ENCODE assay signal across 15 cellular contexts in genomic region chr7:142528608-142529408, GRCh38.
DNase-seq lines count a peak whose midpoint lies in the region; ATAC-seq and TF ChIP-seq lines count a peak whose summit lies in the region.
"Had no signal": no experiment of that assay in that cellular context is flagged by ENCODE, and none has a peak within 500 bp of the region (broad histone marks: within the 10 kb centered on the region; RNA-seq: fewer than 3 reads in every experiment).

No MANE protein-coding gene starts in this region.

- no peak overlapping the region for H2AFZ ChIP-seq in trophoblast cell (ENCODE audit: insufficient read depth, low read length, poor library complexity)

- CTCF ChIA-PET in WTC11 (lab: Charles Lee) (interaction anchor here (1.0 to 2.0 kb wide), 8 partner anchors 13 to 225 kb away, joined by 3 to 6 read pairs (median 4); no protein-coding TSS in a partner anchor), RWPE1 (lab: Yijun Ruan, JAX) (no interaction called here)

- H3K27ac Mint-ChIP-seq in activated T-cell treated with anti-CD3 and anti-CD28 coated beads, Interleukin-2, amount 50 U/mL, for 24 hours = no peak overlapping the region
- H3K27ac Mint-ChIP-seq in WTC11 (no peak overlapping the region), endodermal cell (no peak overlapping the region)
- H3K27ac Mint-ChIP-seq: activated T-helper 17 cell treated with anti-CD3 and anti-CD28 coated beads, Interleukin-2, amount 50 U/mL, for 72 hours had no signal

- peak overlapping the region; percentile 47 for H3K4me3 Mint-ChIP-seq in activated T-cell treated with anti-CD3 and anti-CD28 coated beads, Interleukin-2, amount 50 U/mL, for 24 hours
- no peak overlapping the region for H3K4me3 Mint-ChIP-seq in WTC11
- no peak overlapping the region for H3K4me3 Mint-ChIP-seq in endodermal cell
- H3K4me3 Mint-ChIP-seq: activated T-helper 17 cell treated with anti-CD3 and anti-CD28 coated beads, Interleukin-2, amount 50 U/mL, for 72 hours had no signal

- WGBS in endodermal cell (ENCODE audit: insufficient coverage in 1 of 2, insufficient read length in 1 of 2), 2 experiments = 79 to 83% methylated on average over 9 to 15 of the region's 15 CpGs
- WGBS in trophoblast cell (ENCODE audit: extremely low coverage, insufficient coverage, insufficient read length) = no CpG with 5 or more reads among the region's 15 CpGs

- H3K23ac ChIP-seq in trophoblast cell (ENCODE audit: low read length) = no peak overlapping the region

- H3K27ac ChIP-seq in endodermal cell (ENCODE audit: low read depth, low read length) = no peak overlapping the region
- no peak overlapping the region for H3K27ac ChIP-seq in trophoblast cell (ENCODE audit: low read depth, low read length)
- no peak overlapping the region for H3K27ac ChIP-seq in RWPE1
- H3K27ac ChIP-seq: ovary, uterus had no signal

- H3K9ac ChIP-seq in endodermal cell (ENCODE audit: extremely low read depth, low read length, poor library complexity, severe bottlenecking) = no peak overlapping the region
- H3K9ac ChIP-seq in trophoblast cell (ENCODE audit: low read length) = no peak overlapping the region

- H4K12ac ChIP-seq in trophoblast cell (ENCODE audit: low read depth, low read length) = peak overlapping the region; percentile 20

- no peaks in the 10 kb centered on the region for H3K27me3 Mint-ChIP-seq in activated T-cell treated with anti-CD3 and anti-CD28 coated beads, Interleukin-2, amount 50 U/mL, for 24 hours
- H3K27me3 Mint-ChIP-seq in WTC11 (ENCODE audit: low read depth) (peaks cover 2% of the 10 kb centered on the region; the same call in 1 of the 2 replicates), endodermal cell (ENCODE audit: insufficient read depth) (peaks cover 10% of the 10 kb centered on the region)
- H3K27me3 Mint-ChIP-seq: activated T-helper 17 cell treated with anti-CD3 and anti-CD28 coated beads, Interleukin-2, amount 50 U/mL, for 72 hours had no signal

- H4K8ac ChIP-seq in trophoblast cell (ENCODE audit: low read depth, low read length) = no peak overlapping the region

- no peak overlapping the region for H3K14ac ChIP-seq in trophoblast cell (ENCODE audit: low read length)

- H3K4me3 ChIP-seq in endodermal cell (ENCODE audit: low read length) = no peak overlapping the region
- no peak overlapping the region for H3K4me3 ChIP-seq in trophoblast cell (ENCODE audit: low read depth, low read length)
- H3K4me3 ChIP-seq: MG63, ovary, uterus had no signal

- H3K79me2 ChIP-seq in trophoblast cell (ENCODE audit: control insufficient read depth, insufficient read depth, low read length, poor library complexity) = no peaks in the 10 kb centered on the region

- peak; percentile 60 for ATAC-seq in WTC11
- ATAC-seq in HG03139 (IDR thresholded peaks at IDR 0.05; ENCODE audit: unreplicated experiment) = no peak
- ATAC-seq: activated T-helper 17 cell treated with anti-CD3 and anti-CD28 coated beads, Interleukin-2, amount 50 U/mL, for 72 hours had no signal

- TF ChIP-seq CTCF in WTC11 (IDR thresholded peaks at IDR 0.05) = no peak
- TF ChIP-seq CTCF in endodermal cell (conservative IDR thresholded peaks at IDR 0.05) = peak; percentile 57
- TF ChIP-seq CTCF in RWPE1 (conservative IDR thresholded peaks at IDR 0.05; ENCODE audit: low read depth) = no peak

- no peak overlapping the region for H4K91ac ChIP-seq in trophoblast cell (ENCODE audit: low read depth, low read length)

- POLR2A ChIA-PET in WTC11 (lab: Charles Lee) = no interaction called here
- POLR2A ChIA-PET in RWPE1 (lab: Yijun Ruan, JAX; ENCODE audit: low non-redundant PET) = no interaction called here

- H3K27me3 ChIP-seq in endodermal cell (ENCODE audit: control insufficient read depth, insufficient read depth, low read length, poor library complexity, severe bottlenecking) (no peaks in the 10 kb centered on the region), trophoblast cell (ENCODE audit: insufficient read depth, low read length) (no peaks in the 10 kb centered on the region)
- H3K27me3 ChIP-seq: MG63, ovary, uterus had no signal

- H3K4me1 ChIP-seq in endodermal cell (ENCODE audit: control insufficient read depth, insufficient read depth, low read length) (no peaks in the 10 kb centered on the region), trophoblast cell (ENCODE audit: control insufficient read depth in 1 of 2, insufficient read depth in 2 of 2, low read length in 2 of 2) (peaks cover 0 to 3% of the 10 kb centered on the region in 2 experiments)
- H3K4me1 ChIP-seq: uterus had no signal

- H3K36me3 Mint-ChIP-seq in activated T-cell treated with anti-CD3 and anti-CD28 coated beads, Interleukin-2, amount 50 U/mL, for 24 hours (ENCODE audit: low read depth) = no peaks in the 10 kb centered on the region
- H3K36me3 Mint-ChIP-seq in WTC11 = no peaks in the 10 kb centered on the region
- H3K36me3 Mint-ChIP-seq in endodermal cell (ENCODE audit: low read depth) = no peaks in the 10 kb centered on the region

- H2BK5ac ChIP-seq in trophoblast cell (ENCODE audit: low read depth, low read length, poor library complexity) = no peak overlapping the region

- H3K79me1 ChIP-seq in trophoblast cell (ENCODE audit: low read length) = no peaks in the 10 kb centered on the region

- H3K18ac ChIP-seq in trophoblast cell (ENCODE audit: low read length) = no peak overlapping the region

- H2AK5ac ChIP-seq in trophoblast cell (ENCODE audit: low read length) = peak overlapping the region; percentile 43

- no peak overlapping the region for H2BK120ac ChIP-seq in trophoblast cell (ENCODE audit: insufficient read depth, low read length, poor library complexity)

- DNase-seq in activated T-cell treated with anti-CD3 and anti-CD28 coated beads, Interleukin-2, amount 50 U/mL, for 24 hours = no peak
- no peak for DNase-seq in activated T-cell treated with anti-CD3 and anti-CD28 coated beads for 4 hours
- DNase-seq in WTC11 (ENCODE audit: low spot score) = no peak
- no peak for DNase-seq in endodermal cell
- peak in 1 of 2 donors; percentile 21 for DNase-seq in trophoblast cell
- DNase-seq in RWPE1 (ENCODE audit: low spot score) = no peak
- DNase-seq in NCI-H2107 treated with DMSO at 0.1 percent for 48 hours (lab: John Stamatoyannopoulos, UW; ENCODE audit: unreplicated experiment) = no peak
- DNase-seq: MG63; NCI-H2029 treated with DMSO at 0.1 percent for 48 hours; NCI-H774; ovary; stimulated activated naive CD4-positive, alpha-beta T cell treated with Interleukin-2 at 50 U/mL for 16 hours; uterus had no signal

- H2BK12ac ChIP-seq in trophoblast cell (ENCODE audit: low read length) = peak overlapping the region; percentile 61

- H3K4ac ChIP-seq in trophoblast cell (ENCODE audit: low read depth, low read length) = no peak overlapping the region

- no peak overlapping the region for H3K4me2 ChIP-seq in trophoblast cell (ENCODE audit: low read length)

- H3K4me1 Mint-ChIP-seq in activated T-cell treated with anti-CD3 and anti-CD28 coated beads, Interleukin-2, amount 50 U/mL, for 24 hours (ENCODE audit: low read depth) = no peaks in the 10 kb centered on the region
- H3K4me1 Mint-ChIP-seq in WTC11 = peaks cover 3% of the 10 kb centered on the region; the same call in 1 of the 2 replicates
- peaks cover 2% of the 10 kb centered on the region for H3K4me1 Mint-ChIP-seq in endodermal cell
- H3K4me1 Mint-ChIP-seq: activated T-helper 17 cell treated with anti-CD3 and anti-CD28 coated beads, Interleukin-2, amount 50 U/mL, for 72 hours had no signal

- no peaks in the 10 kb centered on the region for H3K9me3 ChIP-seq in endodermal cell (ENCODE audit: control insufficient read depth, low read length)
- no peaks in the 10 kb centered on the region for H3K9me3 ChIP-seq in trophoblast cell (ENCODE audit: insufficient read depth, low read depth, low read length)
- H3K9me3 ChIP-seq: MG63, ovary, uterus had no signal

- H3K36me3 ChIP-seq in endodermal cell (ENCODE audit: control insufficient read depth, insufficient read depth, low read length) (no peaks in the 10 kb centered on the region), trophoblast cell (ENCODE audit: control insufficient read depth in 1 of 2, insufficient read depth in 2 of 2, low read length in 2 of 2) (no peaks in the 10 kb centered on the region)
- H3K36me3 ChIP-seq: MG63, ovary, uterus had no signal

- no peaks in the 10 kb centered on the region for H3K9me3 Mint-ChIP-seq in activated T-cell treated with anti-CD3 and anti-CD28 coated beads, Interleukin-2, amount 50 U/mL, for 24 hours
- no peaks in the 10 kb centered on the region for H3K9me3 Mint-ChIP-seq in WTC11
- no peaks in the 10 kb centered on the region for H3K9me3 Mint-ChIP-seq in endodermal cell
- H3K9me3 Mint-ChIP-seq: activated T-helper 17 cell treated with anti-CD3 and anti-CD28 coated beads, Interleukin-2, amount 50 U/mL, for 72 hours had no signal

TF ChIP-seq in WTC11, 78 proteins besides CTCF, POLR2A, EP300 and RAD21 (continues in another document):
- TF ChIP-seq ATF1 (CRISPR knock-in tag; IDR thresholded peaks at IDR 0.05) = no peak
- no peak for TF ChIP-seq USF2 (CRISPR knock-in tag; IDR thresholded peaks at IDR 0.05)
- TF ChIP-seq ZNF671 (CRISPR knock-in tag; IDR thresholded peaks at IDR 0.05) = no peak
- TF ChIP-seq JAZF1 (CRISPR knock-in tag; IDR thresholded peaks at IDR 0.05) = no peak
- no peak for TF ChIP-seq SP1 (CRISPR knock-in tag; conservative IDR thresholded peaks at IDR 0.05)
- no peak for TF ChIP-seq ZNF138 (CRISPR knock-in tag; conservative IDR thresholded peaks at IDR 0.05)
